Comparison of ENCODE assay signal across 14 cellular contexts in genomic region chr17:48567646-48568354, GRCh38. TPM values are rescaled to one million over a fixed set of nuclear protein-coding genes. Genes with fewer than 3 reads are reported as not detected.
DNase-seq lines count a peak whose midpoint lies in the region; ATAC-seq and TF ChIP-seq lines count a peak whose summit lies in the region.
"Had no signal": no experiment of that assay in that cellular context is flagged by ENCODE, and none has a peak within 500 bp of the region (broad histone marks: within the 10 kb centered on the region; RNA-seq: fewer than 3 reads in every experiment).

No MANE protein-coding gene starts in this region.

- H3K36me3 ChIP-seq in A673 (ENCODE audit: insufficient read depth, low read length, poor library complexity, severe bottlenecking) (no peaks in the 10 kb centered on the region), Panc1 (ENCODE audit: control insufficient read depth, insufficient read depth, low read length) (peaks cover 7% of the 10 kb centered on the region; the same call in 1 of the 2 replicates), esophagus muscularis mucosa (no peaks in the 10 kb centered on the region), muscle layer of duodenum (ENCODE audit: control insufficient read depth in 1 of 2, insufficient read depth in 2 of 2, low read length in 2 of 2) (no peaks in the 10 kb centered on the region)

- TF ChIP-seq POLR2A in esophagus muscularis mucosa (IDR thresholded peaks at IDR 0.05; ENCODE audit: low read depth), result no peak

- peaks cover 68% of the 10 kb centered on the region for H3K4me1 ChIP-seq in A673 (ENCODE audit: insufficient read depth, low read length, poor library complexity, severe bottlenecking)
- H3K4me1 ChIP-seq in Panc1 (ENCODE audit: control insufficient read depth, insufficient read depth, low read length), result peaks cover 95% of the 10 kb centered on the region
- H3K4me1 ChIP-seq in esophagus muscularis mucosa, result peaks cover 55 to 100% (median 98%) of the 10 kb centered on the region in 4 donors
- H3K4me1 ChIP-seq in muscle layer of duodenum (ENCODE audit: control insufficient read depth in 1 of 2, insufficient read depth in 2 of 2, low read length in 2 of 2), result peaks cover 34 to 73% of the 10 kb centered on the region in 2 donors

- TF ChIP-seq CTCF in A673 (conservative IDR thresholded peaks at IDR 0.05; ENCODE audit: low read depth, low read length) (no peak), Panc1 (IDR thresholded peaks at IDR 0.05) (no peak), esophagus muscularis mucosa (IDR thresholded peaks at IDR 0.05) (no peak)

- H3K4me3 ChIP-seq in A673 (ENCODE audit: low read depth, low read length, poor library complexity, severe bottlenecking) (peak overlapping the region; percentile 48), Panc1 (ENCODE audit: low read depth in 2 of 2, low read length in 2 of 2) (peak overlapping the region; percentile 16 to 99; a peak in 3 of 4 replicates), esophagus muscularis mucosa (peak overlapping the region; percentile 41 to 90 (median 77)), muscle layer of duodenum (ENCODE audit: low read depth in 1 of 2, low read length in 2 of 2) (peak overlapping the region; percentile 51 to 55)

- in situ Hi-C loops in Panc1 (cut with HindIII; ENCODE audit: low pct_unique_long_range_greater_than_20kb, low sequenced_read_pairs), result no loop called here

- no peak for DNase-seq in A673 (ENCODE audit: low spot score)
- no peak for DNase-seq in Panc1 (ENCODE audit: low read depth, low spot score)
- no peak for DNase-seq in esophagus muscularis mucosa (ENCODE audit: extremely low spot score)
- DNase-seq in stimulated activated naive CD4-positive, alpha-beta T cell treated with Interleukin-2 at 50 U/mL for 16 hours (lab: John Stamatoyannopoulos, UW), result no peak
- no peak for DNase-seq in DMS53 (lab: John Stamatoyannopoulos, UW)
- no peak for DNase-seq in kidney tubule cell (ENCODE audit: low spot score)
- DNase-seq: activated CD4-positive, alpha-beta memory T cell treated with anti-CD3 and anti-CD28 coated beads, Interleukin-2, amount 10 ng/mL, durations not matched to agents 7 days and 5 days; activated naive CD4-positive, alpha-beta T cell treated with anti-CD3 and anti-CD28 coated beads, Interleukin-2, amount 50 U/mL, for 16 hours; activated T-cell treated with anti-CD3 and anti-CD28 coated beads, Interleukin-2, amount 50 U/mL, for 24 hours; EL; NCI-H2227 treated with DMSO at 0.1 percent for 48 hours; nephron progenitor cell had no signal

- H3K27ac ChIP-seq in A673 (ENCODE audit: low read depth, low read length, poor library complexity, severe bottlenecking), result no peak overlapping the region
- peak overlapping the region; percentile 97 for H3K27ac ChIP-seq in Panc1 (ENCODE audit: low read length)
- peak overlapping the region; percentile 91 to 97 (median 96) for H3K27ac ChIP-seq in esophagus muscularis mucosa (replicated peaks in 1 of 4)
- H3K27ac ChIP-seq in muscle layer of duodenum (ENCODE audit: low read length), result peak overlapping the region; percentile 90

- BruUV-seq in A673 (replicated peaks; lab: Mats Ljungman, UMichigan) (no TSS peak), Panc1 (replicated peaks; lab: Mats Ljungman, UMichigan) (TSS peak; percentile 6)

- WGBS in esophagus muscularis mucosa, result 43% methylated on average over 2 of the region's 2 CpGs

- no peak for ATAC-seq in Panc1
- no peak for ATAC-seq in HG02938 (IDR thresholded peaks at IDR 0.05; ENCODE audit: unreplicated experiment)

- TF ChIP-seq EP300 in esophagus muscularis mucosa (IDR thresholded peaks at IDR 0.05), result no peak

- intact Hi-C loops in A673 (cut with micrococcal nuclease; ENCODE audit: unreplicated experiment) (no loop called here), Panc1 (cut with micrococcal nuclease; ENCODE audit: unreplicated experiment) (no loop called here), esophagus muscularis mucosa (cut with DNase I) (no loop called here)

- CTCF ChIA-PET in A673 (lab: Charles Lee), result interaction anchor here (0.6 kb wide), 1 partner anchor 216 kb away, joined by 3 read pairs; no protein-coding TSS in a partner anchor
- CTCF ChIA-PET in Panc1 (lab: Charles Lee), result interaction anchor here (0.6 kb wide), 1 partner anchor 349 kb away, joined by 3 read pairs; no protein-coding TSS in a partner anchor

- POLR2A ChIA-PET in A673 (lab: Charles Lee; ENCODE audit: low non-redundant PET) (interaction anchor here (0.7 kb wide), 1 partner anchor 71 kb away, joined by 6 read pairs; no protein-coding TSS in a partner anchor), Panc1 (lab: Charles Lee) (interaction anchor here (0.6 to 1.1 kb wide), 3 partner anchors 15 to 27 kb away, joined by 3 to 8 read pairs (median 4); no protein-coding TSS in a partner anchor)

- H3K9me3 ChIP-seq in A673 (ENCODE audit: low read depth, low read length, poor library complexity, severe bottlenecking) (no peaks in the 10 kb centered on the region), Panc1 (ENCODE audit: control insufficient read depth, insufficient read depth, low read depth, low read length) (no peaks in the 10 kb centered on the region), esophagus muscularis mucosa (no peaks in the 10 kb centered on the region), muscle layer of duodenum (ENCODE audit: control insufficient read depth in 1 of 2, low read length in 2 of 2) (no peaks in the 10 kb centered on the region)

- no peaks in the 10 kb centered on the region for H3K27me3 ChIP-seq in A673 (replicated peaks; ENCODE audit: insufficient read depth, low read depth, low read length, poor library complexity)
- H3K27me3 ChIP-seq in Panc1 (ENCODE audit: control insufficient read depth, insufficient read depth, low read length), result no peaks in the 10 kb centered on the region
- H3K27me3 ChIP-seq in esophagus muscularis mucosa, result no peaks in the 10 kb centered on the region
- H3K27me3 ChIP-seq in muscle layer of duodenum (ENCODE audit: low read depth, low read length), result peaks cover 26% of the 10 kb centered on the region

RNA-seq across cellular contexts. Expression of gene HOXB4, which starts 10.3 kb away (rescaled TPM):
- total RNA-seq in A673 (2021), result 9.7 and 11.9 TPM in 2 replicates
- total RNA-seq in Panc1 (2021; ENCODE audit: unreplicated experiment), result 27.9 TPM
- polyA plus RNA-seq in Panc1 (2012; ENCODE audit: insufficient read length), result 19.4 TPM
- 1 to 10 TPM; 3.5 to 8.3 (median 5.0) TPM for total RNA-seq in esophagus muscularis mucosa

RNA-seq across cellular contexts. Expression of gene HOXB3, which starts 22.2 kb away (rescaled TPM):
- total RNA-seq in A673 (2021), result 40.7 and 46.1 TPM in 2 replicates
- total RNA-seq in Panc1 (2021; ENCODE audit: unreplicated experiment), result 127 TPM
- polyA plus RNA-seq in Panc1 (2012; ENCODE audit: insufficient read length), result 113 TPM
- 10 to 100 TPM; 10.8 to 34.9 (median 28.7) TPM for total RNA-seq in esophagus muscularis mucosa

RNA-seq across cellular contexts. Expression of gene HOXB2, which starts 22.9 kb away (rescaled TPM):
- total RNA-seq in A673 (2021), result 34.5 and 37.8 TPM in 2 replicates
- total RNA-seq in Panc1 (2021; ENCODE audit: unreplicated experiment), result 70.1 TPM
- 66.6 TPM for polyA plus RNA-seq in Panc1 (2012; ENCODE audit: insufficient read length)
- 10 to 100 TPM; 36.3 to 86.4 (median 63.4) TPM for total RNA-seq in esophagus muscularis mucosa

RNA-seq across cellular contexts. Expression of gene HOXB5, which starts 25.8 kb away (rescaled TPM):
- total RNA-seq in A673 (2021) (5.9 and 6.4 TPM in 2 replicates), Panc1 (2021; ENCODE audit: unreplicated experiment) (67.2 TPM), esophagus muscularis mucosa (under 1 TPM; 0.17 to 0.83 (median 0.36) TPM)
- 64.4 TPM for polyA plus RNA-seq in Panc1 (2012; ENCODE audit: insufficient read length)

RNA-seq across cellular contexts. Expression of gene HOXB6, which starts 37.0 kb away (rescaled TPM):
- total RNA-seq in A673 (2021) (19.8 and 27.6 TPM in 2 replicates), Panc1 (2021; ENCODE audit: unreplicated experiment) (196 TPM), esophagus muscularis mucosa (1 to 10 TPM; 2.2 to 5.4 (median 2.9) TPM)
- 167 TPM for polyA plus RNA-seq in Panc1 (2012; ENCODE audit: insufficient read length)
